Comparison of ENCODE assay signal across 16 cellular contexts in genomic region chr21:34133802-34134201, GRCh38.
A peak's percentile ranks its signal among the peaks of the same experiment; 100 is the strongest.
DNase-seq lines count a peak whose midpoint lies in the region; ATAC-seq and TF ChIP-seq lines count a peak whose summit lies in the region.
"Had no signal": no experiment of that assay in that cellular context is flagged by ENCODE, and none has a peak within 500 bp of the region (broad histone marks: within the 10 kb centered on the region; RNA-seq: fewer than 3 reads in every experiment).

No MANE protein-coding gene starts in this region.

- peaks cover 71% of the 10 kb centered on the region for H3K4me1 Mint-ChIP-seq in activated T-helper 1 cell treated with anti-CD3 and anti-CD28 coated beads, Interleukin-12 subunit alpha, Interleukin-12 subunit beta, Interleukin-2, Interleukin-4 antibody, amounts not matched to agents 30 ng/mL and 10 ng/mL and 1 ng/mL, durations not matched to agents 14 hours and 24 hours and 36 hours (ENCODE audit: low read depth)

- intact Hi-C loops in A673 (cut with micrococcal nuclease; ENCODE audit: unreplicated experiment), result no loop called here
- intact Hi-C loops in activated T-helper 1 cell treated with anti-CD3 and anti-CD28 coated beads, Interleukin-12 subunit alpha, Interleukin-12 subunit beta, Interleukin-2, Interleukin-4 antibody, amounts not matched to agents 30 ng/mL and 10 ng/mL and 1 ng/mL, durations not matched to agents 14 hours and 24 hours and 36 hours (cut with micrococcal nuclease), result no loop called here
- intact Hi-C loops in left colon (cut with DNase I, micrococcal nuclease), result no loop called here

- CTCF ChIA-PET in A673 (lab: Charles Lee), result no interaction called here

- H3K27me3 ChIP-seq in A673 (replicated peaks; ENCODE audit: insufficient read depth, low read depth, low read length, poor library complexity), result no peaks in the 10 kb centered on the region
- no peaks in the 10 kb centered on the region for H3K27me3 ChIP-seq in foreskin keratinocyte

- H3K4me1 ChIP-seq in A673 (ENCODE audit: insufficient read depth, low read length, poor library complexity, severe bottlenecking) (peaks cover 24% of the 10 kb centered on the region), foreskin keratinocyte (peaks cover 6% of the 10 kb centered on the region)

- H3K27ac ChIP-seq in A673 (ENCODE audit: low read depth, low read length, poor library complexity, severe bottlenecking) (no peak overlapping the region), foreskin keratinocyte (no peak overlapping the region)

- POLR2A ChIA-PET in A673 (lab: Charles Lee; ENCODE audit: low non-redundant PET), result no interaction called here

- peaks cover 17% of the 10 kb centered on the region for H3K9me3 Mint-ChIP-seq in activated T-helper 1 cell treated with anti-CD3 and anti-CD28 coated beads, Interleukin-12 subunit alpha, Interleukin-12 subunit beta, Interleukin-2, Interleukin-4 antibody, amounts not matched to agents 30 ng/mL and 10 ng/mL and 1 ng/mL, durations not matched to agents 14 hours and 24 hours and 36 hours

- peaks cover 66% of the 10 kb centered on the region for H3K36me3 Mint-ChIP-seq in activated T-helper 1 cell treated with anti-CD3 and anti-CD28 coated beads, Interleukin-12 subunit alpha, Interleukin-12 subunit beta, Interleukin-2, Interleukin-4 antibody, amounts not matched to agents 30 ng/mL and 10 ng/mL and 1 ng/mL, durations not matched to agents 14 hours and 24 hours and 36 hours (ENCODE audit: low read depth)

- DNase-seq in A673 (ENCODE audit: low spot score) (no peak), foreskin keratinocyte (no peak), MV-4-11 (lab: John Stamatoyannopoulos, UW) (no peak), NCI-H2196 (lab: John Stamatoyannopoulos, UW; ENCODE audit: unreplicated experiment) (no peak), left colon (no peak)
- DNase-seq in activated T-helper 1 cell treated with anti-CD3 and anti-CD28 coated beads, Interleukin-12 subunit alpha, Interleukin-12 subunit beta, Interleukin-2, Interleukin-4 antibody, amounts not matched to agents 30 ng/mL and 10 ng/mL and 1 ng/mL, durations not matched to agents 14 hours and 24 hours and 36 hours (ENCODE audit: low spot score), result no peak
- DNase-seq: activated CD4-positive, alpha-beta T cell treated with anti-CD3 and anti-CD28 coated beads, Interleukin-2, amount 50 U/mL, for 48 hours; central memory CD4-positive, alpha-beta T cell; hypothalamus; naive thymus-derived CD4-positive, alpha-beta T cell; NCI-H1417; Right ventricle myocardium superior; stimulated activated CD4-positive, alpha-beta T cell treated with anti-CD3 and anti-CD28 coated beads, Interleukin-2, amount 100 ng/mL, for 24 hours had no signal

- ATAC-seq in foreskin keratinocyte, result no peak
- ATAC-seq in GM18868 (IDR thresholded peaks at IDR 0.05; ENCODE audit: unreplicated experiment), result no peak
- ATAC-seq in left colon, result no peak
- ATAC-seq: naive thymus-derived CD4-positive, alpha-beta T cell had no signal

- no peak overlapping the region for H3K4me3 ChIP-seq in A673 (ENCODE audit: low read depth, low read length, poor library complexity, severe bottlenecking)

- H3K27me3 Mint-ChIP-seq in activated T-helper 1 cell treated with anti-CD3 and anti-CD28 coated beads, Interleukin-12 subunit alpha, Interleukin-12 subunit beta, Interleukin-2, Interleukin-4 antibody, amounts not matched to agents 30 ng/mL and 10 ng/mL and 1 ng/mL, durations not matched to agents 14 hours and 24 hours and 36 hours (ENCODE audit: insufficient read depth), result no peaks in the 10 kb centered on the region
- H3K27me3 Mint-ChIP-seq: naive thymus-derived CD4-positive, alpha-beta T cell had no signal

- H3K4me3 Mint-ChIP-seq in activated T-helper 1 cell treated with anti-CD3 and anti-CD28 coated beads, Interleukin-12 subunit alpha, Interleukin-12 subunit beta, Interleukin-2, Interleukin-4 antibody, amounts not matched to agents 30 ng/mL and 10 ng/mL and 1 ng/mL, durations not matched to agents 14 hours and 24 hours and 36 hours, result peak overlapping the region; percentile 25

- BruUV-seq in A673 (replicated peaks; lab: Mats Ljungman, UMichigan), result no TSS peak

- peak overlapping the region; percentile 87 for H3K27ac Mint-ChIP-seq in activated T-helper 1 cell treated with anti-CD3 and anti-CD28 coated beads, Interleukin-12 subunit alpha, Interleukin-12 subunit beta, Interleukin-2, Interleukin-4 antibody, amounts not matched to agents 30 ng/mL and 10 ng/mL and 1 ng/mL, durations not matched to agents 14 hours and 24 hours and 36 hours

- TF ChIP-seq CTCF in A673 (conservative IDR thresholded peaks at IDR 0.05; ENCODE audit: low read depth, low read length) (peak; percentile 48), GM12872 (IDR thresholded peaks at IDR 0.05; ENCODE audit: insufficient read depth, low read depth, low read length) (peak; percentile 40; the same call in 2 of the 3 replicates), foreskin keratinocyte (conservative IDR thresholded peaks at IDR 0.05) (peak; percentile 36)

- H3K36me3 ChIP-seq in A673 (ENCODE audit: insufficient read depth, low read length, poor library complexity, severe bottlenecking), result no peaks in the 10 kb centered on the region

- H3K9me3 ChIP-seq in A673 (ENCODE audit: low read depth, low read length, poor library complexity, severe bottlenecking), result no peaks in the 10 kb centered on the region
- H3K9me3 ChIP-seq: Caco-2 had no signal
